ENCODE assay signal across 25 cellular contexts in genomic region chr13:77878186-77878585, GRCh38. TPM values are rescaled to one million over a fixed set of nuclear protein-coding genes. Genes with fewer than 3 reads are reported as not detected.
"Had no signal": no experiment of that assay in that cellular context is flagged by ENCODE, and none has a peak within 500 bp of the region (broad histone marks: within the 10 kb centered on the region; RNA-seq: fewer than 3 reads in every experiment).

No MANE protein-coding gene starts in this region.

- H3K9ac ChIP-seq: SK-N-SH had no signal

- H3K9me3 ChIP-seq: adrenal gland, body of pancreas, breast epithelium, Peyer's patch, SJSA1, SK-N-SH had no signal

- DNase-seq: activated CD4-positive, alpha-beta T cell treated with anti-CD3 and anti-CD28 coated beads for 36 hours; activated CD4-positive, alpha-beta T cell treated with anti-CD3 and anti-CD28 coated beads, Interleukin-2, amount 10 ng/mL, durations not matched to agents 7 days and 5 days; activated CD4-positive, alpha-beta T cell treated with anti-CD3 and anti-CD28 coated beads, Interleukin-2, amount 50 U/mL, for 48 hours; activated CD8-positive, alpha-beta T cell treated with anti-CD3 and anti-CD28 coated beads, Interleukin-2, amount 10 ng/mL, durations not matched to agents 7 days and 5 days; activated gamma-delta T cell treated with Interleukin-2 at 50 U/mL for 16 hours; activated naive CD4-positive, alpha-beta T cell treated with anti-CD3 and anti-CD28 coated beads for 36 hours; activated T-cell treated with anti-CD3 and anti-CD28 coated beads, Interleukin-2, amount 50 U/mL, for 24 hours; adrenal gland; body of pancreas; Kasumi-1; KG1; NCI-H1105; NCI-H1417 treated with DMSO at 0.1 percent for 48 hours; NCI-H187 treated with DMSO at 0.1 percent for 48 hours; NCI-H2081 treated with DMSO at 0.1 percent for 48 hours; NCI-H226; NCI-H524 treated with DMSO at 0.1 percent for 48 hours; Peyer's patch; RPMI8226; SHP77 treated with DMSO at 0.1 percent for 48 hours; SK-N-SH had no signal

- H3K4me2 ChIP-seq: SK-N-SH had no signal

- H3K4me3 ChIP-seq: adrenal gland, body of pancreas, breast epithelium, Peyer's patch, SJSA1 had no signal

- H3K9me2 ChIP-seq: SK-N-SH had no signal

- H3K27ac ChIP-seq: adrenal gland, body of pancreas, breast epithelium, Peyer's patch, SJSA1 had no signal

- ATAC-seq: activated CD4-positive, alpha-beta T cell treated with anti-CD3 and anti-CD28 coated beads for 36 hours; activated CD8-positive, alpha-beta T cell treated with anti-CD3 and anti-CD28 coated beads, Interleukin-2, amount 10 ng/mL, durations not matched to agents 7 days and 5 days; activated naive CD4-positive, alpha-beta T cell treated with anti-CD3 and anti-CD28 coated beads, Interleukin-2, amount 50 U/mL, for 72 hours; body of pancreas had no signal

- H3K36me3 ChIP-seq: adrenal gland, breast epithelium, Peyer's patch, SJSA1 had no signal

- H3K27me3 ChIP-seq: adrenal gland, body of pancreas, breast epithelium, Peyer's patch had no signal

- H3K4me1 ChIP-seq: body of pancreas, breast epithelium, Peyer's patch, SJSA1 had no signal

RNA-seq across cellular contexts. Expression of gene EDNRB, which starts 40.4 kb away (rescaled TPM):
- total RNA-seq: activated CD4-positive, alpha-beta T cell treated with anti-CD3 and anti-CD28 coated beads for 36 hours; activated CD4-positive, alpha-beta T cell treated with anti-CD3 and anti-CD28 coated beads, Interleukin-2, amount 10 ng/mL, durations not matched to agents 7 days and 5 days; activated CD8-positive, alpha-beta T cell treated with anti-CD3 and anti-CD28 coated beads, Interleukin-2, amount 10 ng/mL, durations not matched to agents 7 days and 5 days; activated naive CD4-positive, alpha-beta T cell treated with anti-CD3 and anti-CD28 coated beads for 36 hours; activated naive CD4-positive, alpha-beta T cell treated with anti-CD3 and anti-CD28 coated beads, Interleukin-2, amount 50 U/mL, for 72 hours; activated T-helper 1 cell treated with anti-CD3 and anti-CD28 coated beads, Interleukin-12 subunit alpha, Interleukin-12 subunit beta, Interleukin-2, Interleukin-4 antibody, amounts not matched to agents 30 ng/mL and 10 ng/mL and 1 ng/mL, durations not matched to agents 14 hours and 24 hours and 36 hours; SJSA1 had no signal
- polyA plus RNA-seq: SK-N-SH had no signal
